ENCODE assay signal across 8 cellular contexts in genomic region chr12:113196996-113197395, GRCh38. TPM values are rescaled to one million over a fixed set of nuclear protein-coding genes. Genes with fewer than 3 reads are reported as not detected.
A peak's percentile ranks its signal among the peaks of the same experiment; 100 is the strongest.
DNase-seq lines count a peak whose midpoint lies in the region; ATAC-seq and TF ChIP-seq lines count a peak whose summit lies in the region.

No MANE protein-coding gene starts in this region.

- ATAC-seq in DND-41 (ENCODE audit: insufficient read depth, low read depth) (peak; percentile 94), GM21576 (IDR thresholded peaks at IDR 0.05; ENCODE audit: unreplicated experiment) (peak; percentile 60), HG03520 (IDR thresholded peaks at IDR 0.05; ENCODE audit: unreplicated experiment) (no peak)

- no peaks in the 10 kb centered on the region for H3K4me1 ChIP-seq in DND-41 (ENCODE audit: insufficient read depth, low read length)

- H3K9me3 ChIP-seq in DND-41 (ENCODE audit: insufficient read depth, low read length, severe bottlenecking) = no peaks in the 10 kb centered on the region

- H3K79me2 ChIP-seq in DND-41 (ENCODE audit: insufficient read depth, low read length) = no peaks in the 10 kb centered on the region

- TF ChIP-seq CTCF in DND-41 (IDR thresholded peaks at IDR 0.05; ENCODE audit: borderline replicate concordance, extremely low read depth, low read length, poor library complexity, severe bottlenecking) (peak; percentile 82), glutamatergic neuron (IDR thresholded peaks at IDR 0.05; ENCODE audit: partially characterized antibody, unreplicated experiment) (peak; percentile 56), progenitor cell of endocrine pancreas (IDR thresholded peaks at IDR 0.05; ENCODE audit: unreplicated experiment) (peak; percentile 60)

- no peaks in the 10 kb centered on the region for H4K20me1 ChIP-seq in DND-41 (ENCODE audit: insufficient read depth, low read length)

- H3K4me2 ChIP-seq in DND-41 (ENCODE audit: insufficient read depth, low read length) = no peak overlapping the region

- no peak overlapping the region for H2AFZ ChIP-seq in DND-41 (ENCODE audit: low read depth, low read length)

- 0 out of 2 replicates have a peak overlapping the region, but pooled peaks have one; percentile 21 for H3K27ac ChIP-seq in DND-41 (ENCODE audit: low read length)

- no peaks in the 10 kb centered on the region for H3K9me3 Mint-ChIP-seq in activated naive CD8-positive, alpha-beta T cell treated with anti-CD3 and anti-CD28 coated beads for 36 hours
- H3K9me3 Mint-ChIP-seq in glutamatergic neuron (ENCODE audit: unreplicated experiment) = no peaks in the 10 kb centered on the region
- H3K9me3 Mint-ChIP-seq in progenitor cell of endocrine pancreas (ENCODE audit: low read depth) = no peaks in the 10 kb centered on the region

- H3K36me3 Mint-ChIP-seq in activated naive CD8-positive, alpha-beta T cell treated with anti-CD3 and anti-CD28 coated beads for 36 hours = no peaks in the 10 kb centered on the region
- H3K36me3 Mint-ChIP-seq in glutamatergic neuron (ENCODE audit: unreplicated experiment) (no peaks in the 10 kb centered on the region), progenitor cell of endocrine pancreas (ENCODE audit: insufficient read depth) (peaks cover 3% of the 10 kb centered on the region)

- H3K4me3 ChIP-seq in DND-41 (ENCODE audit: low read depth in 1 of 2, low read length in 2 of 2) = no peak overlapping the region

- H3K27ac Mint-ChIP-seq in activated naive CD8-positive, alpha-beta T cell treated with anti-CD3 and anti-CD28 coated beads for 36 hours = no peak overlapping the region
- H3K27ac Mint-ChIP-seq in glutamatergic neuron (ENCODE audit: unreplicated experiment) (no peak overlapping the region), progenitor cell of endocrine pancreas (no peak overlapping the region)

- no peaks in the 10 kb centered on the region for H3K27me3 ChIP-seq in DND-41 (ENCODE audit: insufficient read depth, low read length, poor library complexity)

- peaks cover 3% of the 10 kb centered on the region for H3K4me1 Mint-ChIP-seq in activated naive CD8-positive, alpha-beta T cell treated with anti-CD3 and anti-CD28 coated beads for 36 hours
- H3K4me1 Mint-ChIP-seq in glutamatergic neuron (ENCODE audit: low read depth, unreplicated experiment) (peaks cover 6% of the 10 kb centered on the region), progenitor cell of endocrine pancreas (ENCODE audit: low read depth) (no peaks in the 10 kb centered on the region)

- H3K36me3 ChIP-seq in DND-41 (ENCODE audit: insufficient read depth, low read length) = peaks cover 10% of the 10 kb centered on the region

- no peak overlapping the region for H3K9ac ChIP-seq in DND-41 (ENCODE audit: low read depth, low read length)

- no peak overlapping the region for H3K4me3 Mint-ChIP-seq in activated naive CD8-positive, alpha-beta T cell treated with anti-CD3 and anti-CD28 coated beads for 36 hours
- H3K4me3 Mint-ChIP-seq in glutamatergic neuron (ENCODE audit: unreplicated experiment) (no peak overlapping the region), progenitor cell of endocrine pancreas (ENCODE audit: low read depth) (no peak overlapping the region)

- H3K27me3 Mint-ChIP-seq in activated naive CD8-positive, alpha-beta T cell treated with anti-CD3 and anti-CD28 coated beads for 36 hours = no peaks in the 10 kb centered on the region
- H3K27me3 Mint-ChIP-seq in glutamatergic neuron (ENCODE audit: unreplicated experiment) = peaks cover 1% of the 10 kb centered on the region
- H3K27me3 Mint-ChIP-seq in progenitor cell of endocrine pancreas = no peaks in the 10 kb centered on the region

- peak; percentile 81 for DNase-seq in DND-41
- peak; percentile 61 for DNase-seq in LoVo (ENCODE audit: low spot score)
- DNase-seq in SHP77 treated with DMSO at 0.1 percent for 48 hours (lab: John Stamatoyannopoulos, UW) = peak; percentile 58
- DNase-seq in activated naive CD8-positive, alpha-beta T cell treated with anti-CD3 and anti-CD28 coated beads for 36 hours = peak; percentile 66
- peak; percentile 57 for DNase-seq in glutamatergic neuron
- no peak for DNase-seq in progenitor cell of endocrine pancreas (ENCODE audit: low spot score, unreplicated experiment)

RNA-seq across cellular contexts. Expression of gene RITA1, which starts 11.5 kb away (rescaled TPM):
- total RNA-seq in activated naive CD8-positive, alpha-beta T cell treated with anti-CD3 and anti-CD28 coated beads for 36 hours = 10 to 100 TPM; 28.9 to 31.1 TPM
- total RNA-seq in glutamatergic neuron (ENCODE audit: unreplicated experiment) (6.7 TPM), progenitor cell of endocrine pancreas (15.6 and 16.2 TPM in 2 replicates)

RNA-seq across cellular contexts. Expression of gene DDX54, which starts 11.7 kb away (rescaled TPM):
- 100 to 1,000 TPM; 136 to 145 TPM for total RNA-seq in activated naive CD8-positive, alpha-beta T cell treated with anti-CD3 and anti-CD28 coated beads for 36 hours
- total RNA-seq in glutamatergic neuron (ENCODE audit: unreplicated experiment) (16.9 TPM), progenitor cell of endocrine pancreas (61.5 and 66.1 TPM in 2 replicates)

RNA-seq across cellular contexts. Expression of gene TPCN1, which starts 24.3 kb away (rescaled TPM):
- total RNA-seq in activated naive CD8-positive, alpha-beta T cell treated with anti-CD3 and anti-CD28 coated beads for 36 hours = 10 to 100 TPM; 20.5 to 25.0 TPM
- 7.9 TPM for total RNA-seq in glutamatergic neuron (ENCODE audit: unreplicated experiment)
- 32.1 and 34.1 TPM in 2 replicates for total RNA-seq in progenitor cell of endocrine pancreas

RNA-seq across cellular contexts. Expression of gene CFAP73, which starts 47.5 kb away (rescaled TPM):
- total RNA-seq in activated naive CD8-positive, alpha-beta T cell treated with anti-CD3 and anti-CD28 coated beads for 36 hours = 1 to 10 TPM in 1 of 2 experiments, under 1 TPM in 1; 0.16 to 1.0 TPM
- not detected for total RNA-seq in glutamatergic neuron (ENCODE audit: unreplicated experiment)
- not detected in 2 replicates for total RNA-seq in progenitor cell of endocrine pancreas
